ENCODE assay signal across 8 cellular contexts in genomic region chr3:141959921-141960554, GRCh38.
DNase-seq lines count a peak whose midpoint lies in the region; ATAC-seq lines count a peak whose summit lies in the region.

No MANE protein-coding gene starts in this region.

- no peaks in the 10 kb centered on the region for H3K9me3 ChIP-seq in adipocyte (ENCODE audit: control insufficient read depth, low read length)

- H3K4me3 ChIP-seq in adipocyte (ENCODE audit: low read length), result peak overlapping the region; percentile 62

- ATAC-seq in sciatic nerve, result peak; percentile 59
- ATAC-seq in activated CD4-positive, CD25-positive, alpha-beta regulatory T cell treated with anti-CD3 and anti-CD28 coated beads, Interleukin-2, amount 50 U/mL, for 24 hours, result no peak

- no peaks in the 10 kb centered on the region for H3K27me3 ChIP-seq in adipocyte (replicated peaks; ENCODE audit: control insufficient read depth, insufficient read depth, low read length)

- intact Hi-C loops in sciatic nerve (cut with DNase I), result no loop called here

- DNase-seq in EH (ENCODE audit: low read depth), result peak; percentile 91
- DNase-seq in adipocyte (ENCODE audit: low read depth), result peak; percentile 81
- peak; percentile 62 for DNase-seq in foreskin melanocyte
- DNase-seq in sciatic nerve (ENCODE audit: low spot score), result no peak
- no peak for DNase-seq in NCI-H2107 treated with DMSO at 0.1 percent for 48 hours (lab: John Stamatoyannopoulos, UW; ENCODE audit: unreplicated experiment)
- no peak for DNase-seq in RPMI8226
- no peak for DNase-seq in NCI-H446 (lab: John Stamatoyannopoulos, UW)

- peaks cover 24% of the 10 kb centered on the region for H3K4me1 ChIP-seq in adipocyte (ENCODE audit: control insufficient read depth, insufficient read depth, low read length)

- peaks cover 15% of the 10 kb centered on the region for H3K36me3 ChIP-seq in adipocyte (ENCODE audit: control insufficient read depth, insufficient read depth, low read length, severe bottlenecking)

- peak overlapping the region; percentile 62 for H3K9ac ChIP-seq in adipocyte (ENCODE audit: low read length)

Comparison
In these comparisons a context has a peak if more than half of its experiments do, and no peak if none do; other contexts are left out.
1. DNase-seq: peak in EH (single experiment), adipocyte (single experiment) and foreskin melanocyte (single experiment); none in sciatic nerve (single experiment), NCI-H2107 treated with DMSO at 0.1 percent for 48 hours (single experiment), RPMI8226 (single experiment) and NCI-H446 (0 of 2).